1 cellular context compared by ENCODE assay signal in the genomic region with DNA sequence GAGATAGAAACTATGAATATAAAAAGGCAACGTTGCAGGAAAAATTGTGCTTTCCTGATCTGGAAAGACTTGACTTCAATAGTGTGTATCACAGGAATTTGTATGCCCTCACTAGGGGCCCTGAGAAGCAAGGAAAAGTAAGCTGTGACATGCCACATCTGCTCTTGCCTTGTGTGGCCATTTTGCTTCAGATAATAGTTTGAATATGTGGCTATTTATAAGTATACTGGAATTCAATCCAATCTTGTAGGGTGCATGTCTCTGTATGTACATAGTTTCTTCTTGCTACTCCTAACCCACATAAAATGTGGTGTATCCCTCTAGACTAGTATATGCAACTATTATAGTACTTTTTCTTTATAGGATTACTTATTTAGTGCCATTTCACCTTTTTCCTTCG.
TF ChIP-seq lines count a peak whose summit lies in the region.

No MANE protein-coding gene starts in this region.

TF ChIP-seq in GM12878, 131 proteins besides CTCF, POLR2A, EP300 and RAD21 (continued from another document):
- TF ChIP-seq, protein P1, sequence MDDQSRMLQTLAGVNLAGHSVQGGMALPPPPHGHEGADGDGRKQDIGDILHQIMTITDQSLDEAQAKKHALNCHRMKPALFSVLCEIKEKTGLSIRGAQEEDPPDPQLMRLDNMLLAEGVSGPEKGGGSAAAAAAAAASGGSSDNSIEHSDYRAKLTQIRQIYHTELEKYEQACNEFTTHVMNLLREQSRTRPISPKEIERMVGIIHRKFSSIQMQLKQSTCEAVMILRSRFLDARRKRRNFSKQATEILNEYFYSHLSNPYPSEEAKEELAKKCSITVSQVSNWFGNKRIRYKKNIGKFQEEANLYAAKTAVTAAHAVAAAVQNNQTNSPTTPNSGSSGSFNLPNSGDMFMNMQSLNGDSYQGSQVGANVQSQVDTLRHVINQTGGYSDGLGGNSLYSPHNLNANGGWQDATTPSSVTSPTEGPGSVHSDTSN (IDR thresholded peaks at IDR 0.05; ENCODE audit: insufficient replicate concordance, low read depth, low read length), result no peak
- TF ChIP-seq ETV6 (conservative IDR thresholded peaks at IDR 0.05 in 1 of 2, IDR thresholded peaks at IDR 0.05 in 1 of 2; ENCODE audit: borderline replicate concordance in 1 of 2, low read depth in 1 of 2), result no peak
- no peak for TF ChIP-seq BRCA1 (IDR thresholded peaks at IDR 0.05; ENCODE audit: low read depth, low read length)
- TF ChIP-seq, protein P2, sequence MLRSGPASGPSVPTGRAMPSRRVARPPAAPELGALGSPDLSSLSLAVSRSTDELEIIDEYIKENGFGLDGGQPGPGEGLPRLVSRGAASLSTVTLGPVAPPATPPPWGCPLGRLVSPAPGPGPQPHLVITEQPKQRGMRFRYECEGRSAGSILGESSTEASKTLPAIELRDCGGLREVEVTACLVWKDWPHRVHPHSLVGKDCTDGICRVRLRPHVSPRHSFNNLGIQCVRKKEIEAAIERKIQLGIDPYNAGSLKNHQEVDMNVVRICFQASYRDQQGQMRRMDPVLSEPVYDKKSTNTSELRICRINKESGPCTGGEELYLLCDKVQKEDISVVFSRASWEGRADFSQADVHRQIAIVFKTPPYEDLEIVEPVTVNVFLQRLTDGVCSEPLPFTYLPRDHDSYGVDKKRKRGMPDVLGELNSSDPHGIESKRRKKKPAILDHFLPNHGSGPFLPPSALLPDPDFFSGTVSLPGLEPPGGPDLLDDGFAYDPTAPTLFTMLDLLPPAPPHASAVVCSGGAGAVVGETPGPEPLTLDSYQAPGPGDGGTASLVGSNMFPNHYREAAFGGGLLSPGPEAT (IDR thresholded peaks at IDR 0.05; ENCODE audit: low read depth), result no peak
- TF ChIP-seq, protein P3, sequence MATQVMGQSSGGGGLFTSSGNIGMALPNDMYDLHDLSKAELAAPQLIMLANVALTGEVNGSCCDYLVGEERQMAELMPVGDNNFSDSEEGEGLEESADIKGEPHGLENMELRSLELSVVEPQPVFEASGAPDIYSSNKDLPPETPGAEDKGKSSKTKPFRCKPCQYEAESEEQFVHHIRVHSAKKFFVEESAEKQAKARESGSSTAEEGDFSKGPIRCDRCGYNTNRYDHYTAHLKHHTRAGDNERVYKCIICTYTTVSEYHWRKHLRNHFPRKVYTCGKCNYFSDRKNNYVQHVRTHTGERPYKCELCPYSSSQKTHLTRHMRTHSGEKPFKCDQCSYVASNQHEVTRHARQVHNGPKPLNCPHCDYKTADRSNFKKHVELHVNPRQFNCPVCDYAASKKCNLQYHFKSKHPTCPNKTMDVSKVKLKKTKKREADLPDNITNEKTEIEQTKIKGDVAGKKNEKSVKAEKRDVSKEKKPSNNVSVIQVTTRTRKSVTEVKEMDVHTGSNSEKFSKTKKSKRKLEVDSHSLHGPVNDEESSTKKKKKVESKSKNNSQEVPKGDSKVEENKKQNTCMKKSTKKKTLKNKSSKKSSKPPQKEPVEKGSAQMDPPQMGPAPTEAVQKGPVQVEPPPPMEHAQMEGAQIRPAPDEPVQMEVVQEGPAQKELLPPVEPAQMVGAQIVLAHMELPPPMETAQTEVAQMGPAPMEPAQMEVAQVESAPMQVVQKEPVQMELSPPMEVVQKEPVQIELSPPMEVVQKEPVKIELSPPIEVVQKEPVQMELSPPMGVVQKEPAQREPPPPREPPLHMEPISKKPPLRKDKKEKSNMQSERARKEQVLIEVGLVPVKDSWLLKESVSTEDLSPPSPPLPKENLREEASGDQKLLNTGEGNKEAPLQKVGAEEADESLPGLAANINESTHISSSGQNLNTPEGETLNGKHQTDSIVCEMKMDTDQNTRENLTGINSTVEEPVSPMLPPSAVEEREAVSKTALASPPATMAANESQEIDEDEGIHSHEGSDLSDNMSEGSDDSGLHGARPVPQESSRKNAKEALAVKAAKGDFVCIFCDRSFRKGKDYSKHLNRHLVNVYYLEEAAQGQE (IDR thresholded peaks at IDR 0.05; ENCODE audit: low read depth, low read length), result no peak
TF ChIP-seq in GM12878: peak in this region for 0.
